In genomic region chr2:176813526-176814179, GRCh38 we compare ENCODE assay signal across 17 cellular contexts.
"Had no signal": no experiment of that assay in that cellular context is flagged by ENCODE, and none has a peak within 500 bp of the region (broad histone marks: within the 10 kb centered on the region; RNA-seq: fewer than 3 reads in every experiment).

No MANE protein-coding gene starts in this region.

- H3K4me3 Mint-ChIP-seq: activated CD8-positive, alpha-beta T cell treated with anti-CD3 and anti-CD28 coated beads for 36 hours; neural progenitor cell; stimulated activated naive CD8-positive, alpha-beta T cell treated with anti-CD3 and anti-CD28 coated beads, Interleukin-15, amount 100 ng/mL, for 72 hours had no signal

- H3K9ac ChIP-seq: neural progenitor cell had no signal

- H3K9me3 ChIP-seq: esophagus muscularis mucosa, ovary, thoracic aorta had no signal

- H3K27ac ChIP-seq: esophagus muscularis mucosa, neural progenitor cell, ovary, thoracic aorta, WERI-Rb-1 had no signal

- FAIRE-seq: astrocyte, kidney had no signal

- H2AFZ ChIP-seq: neural progenitor cell had no signal

- H3K9me3 Mint-ChIP-seq: activated CD8-positive, alpha-beta T cell treated with anti-CD3 and anti-CD28 coated beads for 36 hours; neural progenitor cell; stimulated activated naive CD8-positive, alpha-beta T cell treated with anti-CD3 and anti-CD28 coated beads, Interleukin-15, amount 100 ng/mL, for 72 hours had no signal

- H3K4me3 ChIP-seq: esophagus muscularis mucosa, neural progenitor cell, ovary, skin epidermis, thoracic aorta had no signal

- H3K27me3 ChIP-seq: esophagus muscularis mucosa, neural progenitor cell, ovary had no signal

- H3K27me3 Mint-ChIP-seq: activated CD8-positive, alpha-beta T cell treated with anti-CD3 and anti-CD28 coated beads for 36 hours; stimulated activated naive CD8-positive, alpha-beta T cell treated with anti-CD3 and anti-CD28 coated beads, Interleukin-15, amount 100 ng/mL, for 72 hours had no signal

- H3K36me3 ChIP-seq: esophagus muscularis mucosa, neural progenitor cell, ovary, thoracic aorta, WERI-Rb-1 had no signal

- H3K27ac Mint-ChIP-seq: activated CD8-positive, alpha-beta T cell treated with anti-CD3 and anti-CD28 coated beads for 36 hours; neural progenitor cell; stimulated activated naive CD8-positive, alpha-beta T cell treated with anti-CD3 and anti-CD28 coated beads, Interleukin-15, amount 100 ng/mL, for 72 hours had no signal

- H3K4me2 ChIP-seq: neural progenitor cell had no signal

- H3K36me3 Mint-ChIP-seq: neural progenitor cell had no signal

- DNase-seq: activated CD4-positive, alpha-beta T cell treated with anti-CD3 and anti-CD28 coated beads for 4 hours; activated CD8-positive, alpha-beta memory T cell treated with anti-CD3 and anti-CD28 coated beads, Interleukin-2, amount 50 U/mL, for 4 hours; activated CD8-positive, alpha-beta T cell treated with anti-CD3 and anti-CD28 coated beads for 36 hours; activated naive CD4-positive, alpha-beta T cell; glutamatergic neuron; kidney; left ventricle myocardium superior; mesenchymal stem cell; ovary; stimulated activated CD4-positive, alpha-beta T cell treated with anti-CD3 and anti-CD28 coated beads, Interleukin-4, amount 100 ng/mL, for 4 hours; stimulated activated naive CD8-positive, alpha-beta T cell treated with anti-CD3 and anti-CD28 coated beads, Interleukin-15, amount 100 ng/mL, for 72 hours; WERI-Rb-1 had no signal

- ATAC-seq: activated CD8-positive, alpha-beta T cell treated with anti-CD3 and anti-CD28 coated beads for 36 hours; left ventricle myocardium superior; stimulated activated naive CD8-positive, alpha-beta T cell treated with anti-CD3 and anti-CD28 coated beads, Interleukin-15, amount 100 ng/mL, for 72 hours had no signal
